ENCODE assay signal across 8 cellular contexts in genomic region chr6:45479834-45480696, GRCh38.
DNase-seq lines count a peak whose midpoint lies in the region; ATAC-seq and TF ChIP-seq lines count a peak whose summit lies in the region.

No MANE protein-coding gene starts in this region.

- peaks cover 22% of the 10 kb centered on the region for H3K4me1 Mint-ChIP-seq in activated CD4-positive, alpha-beta T cell treated with anti-CD3 and anti-CD28 coated beads, Interleukin-2, amount 10 ng/mL, durations not matched to agents 24 days and 14 days

- H3K4me3 ChIP-seq in upper lobe of left lung: peak overlapping the region in 1 of 4 donors; percentile 7

- peaks cover 15% of the 10 kb centered on the region for H3K36me3 Mint-ChIP-seq in activated CD4-positive, alpha-beta T cell treated with anti-CD3 and anti-CD28 coated beads, Interleukin-2, amount 10 ng/mL, durations not matched to agents 24 days and 14 days (ENCODE audit: low read depth)

- no peak for TF ChIP-seq CTCF in upper lobe of left lung (IDR thresholded peaks at IDR 0.05)

- no peak for TF ChIP-seq EP300 in upper lobe of left lung (IDR thresholded peaks at IDR 0.05)

- no peaks in the 10 kb centered on the region for H3K9me3 ChIP-seq in upper lobe of left lung

- 34 to 40% methylated on average over 7 of the region's 7 CpGs for WGBS in upper lobe of left lung, 2 donors

- no peak overlapping the region for H3K27ac Mint-ChIP-seq in activated CD4-positive, alpha-beta T cell treated with anti-CD3 and anti-CD28 coated beads, Interleukin-2, amount 10 ng/mL, durations not matched to agents 24 days and 14 days

- H3K9me3 Mint-ChIP-seq in activated CD4-positive, alpha-beta T cell treated with anti-CD3 and anti-CD28 coated beads, Interleukin-2, amount 10 ng/mL, durations not matched to agents 24 days and 14 days: peaks cover 6% of the 10 kb centered on the region

- no peaks in the 10 kb centered on the region for H3K27me3 ChIP-seq in upper lobe of left lung

- H3K27ac ChIP-seq in upper lobe of left lung: peak overlapping the region in 1 of 4 donors; percentile 11

- ATAC-seq in GM19025 (IDR thresholded peaks at IDR 0.05; ENCODE audit: low read depth, unreplicated experiment) (peak; percentile 76), HG03354 (IDR thresholded peaks at IDR 0.05; ENCODE audit: poor library complexity, severe bottlenecking, unreplicated experiment) (peak; percentile 82), upper lobe of left lung (ENCODE audit: low FRiP score in 2 of 2) (peak; percentile 34 to 57)

- intact Hi-C loops in posterior vena cava (cut with DNase I): no loop called here
- intact Hi-C loops in activated CD4-positive, alpha-beta T cell treated with anti-CD3 and anti-CD28 coated beads, Interleukin-2, amount 10 ng/mL, durations not matched to agents 24 days and 14 days (cut with micrococcal nuclease): loop anchor here (2.0 to 10.0 kb wide), 6 partner anchors 43 to 442 kb away; no protein-coding TSS in a partner anchor

- DNase-seq in AG08396 (ENCODE audit: low spot score) (peak; percentile 19), dedifferentiated amniotic fluid mesenchymal stem cell (ENCODE audit: extremely low spot score) (peak; percentile 29), upper lobe of left lung (peak in 1 of 2 donors; percentile 43), posterior vena cava (ENCODE audit: low spot score) (no peak), germinal center (ENCODE audit: low spot score) (no peak)
- DNase-seq in activated CD4-positive, alpha-beta T cell treated with anti-CD3 and anti-CD28 coated beads, Interleukin-2, amount 10 ng/mL, durations not matched to agents 24 days and 14 days: no peak

- no peak for TF ChIP-seq POLR2A in upper lobe of left lung (IDR thresholded peaks at IDR 0.05)

- H3K4me3 Mint-ChIP-seq in activated CD4-positive, alpha-beta T cell treated with anti-CD3 and anti-CD28 coated beads, Interleukin-2, amount 10 ng/mL, durations not matched to agents 24 days and 14 days: no peak overlapping the region

- no peaks in the 10 kb centered on the region for H3K27me3 Mint-ChIP-seq in activated CD4-positive, alpha-beta T cell treated with anti-CD3 and anti-CD28 coated beads, Interleukin-2, amount 10 ng/mL, durations not matched to agents 24 days and 14 days

- H3K36me3 ChIP-seq in upper lobe of left lung: no peaks in the 10 kb centered on the region

- peaks cover 6 to 29% (median 24%) of the 10 kb centered on the region in 4 donors for H3K4me1 ChIP-seq in upper lobe of left lung

Comparison
In these comparisons a context has a peak if more than half of its experiments do, and no peak if none do; other contexts are left out.
1. DNase-seq: peak in AG08396 (single experiment) and dedifferentiated amniotic fluid mesenchymal stem cell (single experiment); none in posterior vena cava (single experiment), activated CD4-positive, alpha-beta T cell treated with anti-CD3 and anti-CD28 coated beads, Interleukin-2, amount 10 ng/mL, durations not matched to agents 24 days and 14 days (single experiment) and germinal center (single experiment).
2. Peak in every context shown above with its lines, with median percentiles within 50 percentile points of each other: ATAC-seq.